26 cellular contexts compared by ENCODE assay signal in the genomic region with DNA sequence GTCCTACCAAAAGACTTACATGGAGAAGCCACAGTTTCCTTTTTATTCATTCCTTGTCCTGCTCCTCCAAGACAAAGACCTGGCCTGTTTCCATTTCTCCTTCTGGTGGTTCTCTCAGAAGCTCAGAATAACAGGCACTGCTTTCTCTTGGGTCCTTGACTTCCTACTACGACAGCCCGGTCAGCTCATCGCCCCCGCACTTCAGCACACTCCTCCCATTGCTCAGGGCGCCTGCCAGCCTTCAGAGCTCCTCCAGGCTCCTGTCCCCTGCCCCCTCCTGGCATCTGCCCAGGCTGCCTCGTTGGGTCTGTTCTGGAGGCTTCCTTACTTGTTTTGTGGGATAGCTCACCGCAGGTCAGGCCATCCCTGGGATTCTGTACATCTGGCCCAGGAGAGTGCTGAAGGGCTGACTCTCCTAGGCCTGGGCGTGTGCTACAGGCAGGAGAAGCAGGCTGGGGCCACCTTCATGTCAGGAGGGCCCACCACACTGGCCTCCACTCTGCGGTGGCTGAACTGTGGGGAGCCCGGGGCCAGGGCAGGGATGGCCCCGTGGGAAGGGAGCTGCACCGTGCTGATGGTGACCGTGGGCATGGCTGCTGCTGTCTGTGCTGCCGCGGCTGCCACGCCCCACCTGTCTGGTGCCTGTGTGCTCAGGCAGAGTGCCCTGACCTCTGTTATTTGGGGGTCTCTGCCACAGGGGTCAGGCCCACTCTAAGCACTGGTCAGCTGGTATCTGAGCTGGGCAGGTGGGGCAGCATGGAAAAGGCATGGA. TPM values are rescaled to one million over a fixed set of nuclear protein-coding genes. Genes with fewer than 3 reads are reported as not detected.
DNase-seq lines count a peak whose midpoint lies in the region; ATAC-seq, FAIRE-seq and TF ChIP-seq lines count a peak whose summit lies in the region.
"Had no signal": no experiment of that assay in that cellular context is flagged by ENCODE, and none has a peak within 500 bp of the region (broad histone marks: within the 10 kb centered on the region; RNA-seq: fewer than 3 reads in every experiment).

No MANE protein-coding gene starts in this region.

- H3K27me3 Mint-ChIP-seq in T-helper 2 cell treated with Interferon-gamma antibody and Interleukin-4, amounts not matched to agents 5 μg/mL and 100 μg/mL, for 36 hours (ENCODE audit: low read depth), result no peaks in the 10 kb centered on the region
- no peaks in the 10 kb centered on the region for H3K27me3 Mint-ChIP-seq in chondrocyte (ENCODE audit: low read depth)
- H3K27me3 Mint-ChIP-seq in natural killer cell treated with Interleukin-12 subunit alpha and Interleukin-12 subunit beta and Interleukin-15 and Interleukin-18, amount 100 ng/mL, for 72 hours, result no peaks in the 10 kb centered on the region
- H3K27me3 Mint-ChIP-seq: activated naive CD8-positive, alpha-beta T cell; stimulated activated naive CD8-positive, alpha-beta T cell treated with anti-CD3 and anti-CD28 coated beads, Interleukin-15, Interleukin-2, amounts not matched to agents 100 ng/mL and 50 ng/mL, for 24 hours; T-cell had no signal

- peaks cover 5% of the 10 kb centered on the region for H3K4me1 Mint-ChIP-seq in T-helper 2 cell treated with Interferon-gamma antibody and Interleukin-4, amounts not matched to agents 5 μg/mL and 100 μg/mL, for 36 hours (ENCODE audit: low read depth)
- no peaks in the 10 kb centered on the region for H3K4me1 Mint-ChIP-seq in chondrocyte (ENCODE audit: low read depth)
- H3K4me1 Mint-ChIP-seq in natural killer cell treated with Interleukin-12 subunit alpha and Interleukin-12 subunit beta and Interleukin-15 and Interleukin-18, amount 100 ng/mL, for 72 hours (ENCODE audit: low read depth in 2 of 2), result peaks cover 5 to 7% of the 10 kb centered on the region in 2 donors

- H3K4me3 Mint-ChIP-seq in T-helper 2 cell treated with Interferon-gamma antibody and Interleukin-4, amounts not matched to agents 5 μg/mL and 100 μg/mL, for 36 hours, result no peak overlapping the region
- no peak overlapping the region for H3K4me3 Mint-ChIP-seq in chondrocyte (ENCODE audit: unreplicated experiment)
- H3K4me3 Mint-ChIP-seq in natural killer cell treated with Interleukin-12 subunit alpha and Interleukin-12 subunit beta and Interleukin-15 and Interleukin-18, amount 100 ng/mL, for 72 hours, result no peak overlapping the region
- H3K4me3 Mint-ChIP-seq: stimulated activated naive CD8-positive, alpha-beta T cell treated with anti-CD3 and anti-CD28 coated beads, Interleukin-15, Interleukin-2, amounts not matched to agents 100 ng/mL and 50 ng/mL, for 24 hours; T-cell had no signal

- FAIRE-seq in GM12891 (lab: Jason Lieb, UNC), result no peak
- FAIRE-seq: endometrium, TTC549 had no signal

- peak overlapping the region; percentile 21 for H3K27ac Mint-ChIP-seq in T-helper 2 cell treated with Interferon-gamma antibody and Interleukin-4, amounts not matched to agents 5 μg/mL and 100 μg/mL, for 36 hours
- H3K27ac Mint-ChIP-seq in chondrocyte (ENCODE audit: unreplicated experiment), result peak overlapping the region; percentile 63
- H3K27ac Mint-ChIP-seq in natural killer cell treated with Interleukin-12 subunit alpha and Interleukin-12 subunit beta and Interleukin-15 and Interleukin-18, amount 100 ng/mL, for 72 hours, result no peak overlapping the region
- H3K27ac Mint-ChIP-seq: activated naive CD8-positive, alpha-beta T cell; activated T-helper 2 cell treated with anti-CD3 and anti-CD28 coated beads, Interferon-gamma antibody, Interleukin-2, Interleukin-4, amounts not matched to agents 10 μg/mL and 5 μg/mL and 100 μg/mL, durations not matched to agents 14 hours and 24 hours and 36 hours; stimulated activated naive CD8-positive, alpha-beta T cell treated with anti-CD3 and anti-CD28 coated beads, Interleukin-15, Interleukin-2, amounts not matched to agents 100 ng/mL and 50 ng/mL, for 24 hours had no signal

- TF ChIP-seq CTCF in chondrocyte (IDR thresholded peaks at IDR 0.05), result no peak

- no peak for ATAC-seq in natural killer cell treated with Interleukin-12 subunit alpha and Interleukin-12 subunit beta and Interleukin-15 and Interleukin-18, amount 100 ng/mL, for 72 hours
- no peak for ATAC-seq in HG03442 (IDR thresholded peaks at IDR 0.05; ENCODE audit: unreplicated experiment)
- ATAC-seq: HCT116, T-cell had no signal

- peaks cover 43% of the 10 kb centered on the region for H3K36me3 Mint-ChIP-seq in T-helper 2 cell treated with Interferon-gamma antibody and Interleukin-4, amounts not matched to agents 5 μg/mL and 100 μg/mL, for 36 hours (ENCODE audit: low read depth)
- peaks cover 29% of the 10 kb centered on the region for H3K36me3 Mint-ChIP-seq in chondrocyte (ENCODE audit: low read depth)
- H3K36me3 Mint-ChIP-seq in natural killer cell treated with Interleukin-12 subunit alpha and Interleukin-12 subunit beta and Interleukin-15 and Interleukin-18, amount 100 ng/mL, for 72 hours, result no peaks in the 10 kb centered on the region
- H3K36me3 Mint-ChIP-seq: activated naive CD8-positive, alpha-beta T cell had no signal

- no peak for DNase-seq in T-helper 2 cell treated with Interferon-gamma antibody and Interleukin-4, amounts not matched to agents 5 μg/mL and 100 μg/mL, for 36 hours (ENCODE audit: low spot score)
- DNase-seq in T-helper 2 cell, result no peak
- DNase-seq in GM12891 (ENCODE audit: insufficient read length, low spot score), result no peak
- no peak for DNase-seq in chondrocyte (ENCODE audit: low spot score)
- DNase-seq in natural killer cell treated with Interleukin-12 subunit alpha and Interleukin-12 subunit beta and Interleukin-15 and Interleukin-18, amount 100 ng/mL, for 72 hours (ENCODE audit: low spot score), result peak; percentile 41
- no peak for DNase-seq in activated CD4-positive, CD25-positive, alpha-beta regulatory T cell treated with anti-CD3 and anti-CD28 coated beads, Interleukin-2, amount 50 U/mL, for 72 hours
- no peak for DNase-seq in mucosa of gallbladder (ENCODE audit: low spot score)
- DNase-seq: 8988T; activated CD4-positive, alpha-beta T cell treated with anti-CD3 and anti-CD28 coated beads for 1 hour; anterior cingulate cortex; Calu3; caudate nucleus; dermis blood vessel endothelial cell; DMS79; left cardiac atrium; NCI-H446 treated with DMSO at 0.1 percent for 48 hours; T-cell; uterus had no signal

- H3K9me3 Mint-ChIP-seq in T-helper 2 cell treated with Interferon-gamma antibody and Interleukin-4, amounts not matched to agents 5 μg/mL and 100 μg/mL, for 36 hours, result no peaks in the 10 kb centered on the region
- H3K9me3 Mint-ChIP-seq in chondrocyte (ENCODE audit: low read depth), result no peaks in the 10 kb centered on the region
- no peaks in the 10 kb centered on the region for H3K9me3 Mint-ChIP-seq in natural killer cell treated with Interleukin-12 subunit alpha and Interleukin-12 subunit beta and Interleukin-15 and Interleukin-18, amount 100 ng/mL, for 72 hours
- H3K9me3 Mint-ChIP-seq: activated T-helper 2 cell treated with anti-CD3 and anti-CD28 coated beads, Interferon-gamma antibody, Interleukin-2, Interleukin-4, amounts not matched to agents 10 μg/mL and 5 μg/mL and 100 μg/mL, durations not matched to agents 14 hours and 24 hours and 36 hours; immature natural killer cell; stimulated activated naive CD8-positive, alpha-beta T cell treated with anti-CD3 and anti-CD28 coated beads, Interleukin-15, Interleukin-2, amounts not matched to agents 100 ng/mL and 50 ng/mL, for 24 hours; T-cell had no signal

- TF ChIP-seq POLR2A in GM12891 (IDR thresholded peaks at IDR 0.05; ENCODE audit: low read depth, low read length), result no peak

TF ChIP-seq in GM12891, 5 proteins besides CTCF, POLR2A, EP300 and RAD21:
- 0 out of 2 replicates have a peak, but pooled peaks have one; percentile 31 for TF ChIP-seq POLR2AphosphoS5 (IDR thresholded peaks at IDR 0.05; ENCODE audit: low read depth, low read length)
- TF ChIP-seq POU2F2 (IDR thresholded peaks at IDR 0.05; ENCODE audit: low read depth, low read length), result no peak

RNA-seq across cellular contexts. Expression of a gene that starts 17.7 kb away (rescaled TPM):
- 115 TPM for polyA plus RNA-seq in GM12891 (2012; ENCODE audit: low read depth, missing spikeins)
- total RNA-seq in chondrocyte (200 to 237 TPM (median 212 TPM) in 3 replicates), mucosa of gallbladder (175 TPM)
- 100 to 1,000 TPM; 239 to 382 TPM for total RNA-seq in natural killer cell treated with Interleukin-12 subunit alpha and Interleukin-12 subunit beta and Interleukin-15 and Interleukin-18, amount 100 ng/mL, for 72 hours

RNA-seq across cellular contexts. Expression of a gene that starts 27.6 kb away (rescaled TPM):
- polyA plus RNA-seq in GM12891 (2012; ENCODE audit: low read depth, missing spikeins), result 0.67 TPM
- 3.2 to 7.9 TPM (median 4.2 TPM) in 3 replicates for total RNA-seq in chondrocyte
- 10 to 100 TPM in 1 of 2 donors, 1 to 10 TPM in 1; 9.3 to 13.0 TPM for total RNA-seq in natural killer cell treated with Interleukin-12 subunit alpha and Interleukin-12 subunit beta and Interleukin-15 and Interleukin-18, amount 100 ng/mL, for 72 hours
- 8.1 TPM for total RNA-seq in mucosa of gallbladder

RNA-seq across cellular contexts. Expression of a gene that starts 32.1 kb away (rescaled TPM):
- 1.6 TPM for polyA plus RNA-seq in GM12891 (2012; ENCODE audit: low read depth, missing spikeins)
- total RNA-seq in chondrocyte (97.1 to 117 TPM (median 104 TPM) in 3 replicates), mucosa of gallbladder (9.5 TPM)
- 10 to 100 TPM in 1 of 2 donors, 1 to 10 TPM in 1; 9.6 to 10.9 TPM for total RNA-seq in natural killer cell treated with Interleukin-12 subunit alpha and Interleukin-12 subunit beta and Interleukin-15 and Interleukin-18, amount 100 ng/mL, for 72 hours
- polyA plus RNA-seq: immature natural killer cell had no signal

RNA-seq across cellular contexts. Expression of a gene that starts 57.5 kb away (rescaled TPM):
- 22.5 TPM for polyA plus RNA-seq in GM12891 (2012; ENCODE audit: low read depth, missing spikeins)
- total RNA-seq in chondrocyte (69.0 to 77.4 TPM (median 70.4 TPM) in 3 replicates), mucosa of gallbladder (68.6 TPM)
- total RNA-seq in natural killer cell treated with Interleukin-12 subunit alpha and Interleukin-12 subunit beta and Interleukin-15 and Interleukin-18, amount 100 ng/mL, for 72 hours, result 10 to 100 TPM; 44.2 to 55.5 TPM

Comparison
In these comparisons a context has a peak if more than half of its experiments do, and no peak if none do; other contexts are left out.
1. H3K27ac Mint-ChIP-seq: peak in T-helper 2 cell treated with Interferon-gamma antibody and Interleukin-4, amounts not matched to agents 5 μg/mL and 100 μg/mL, for 36 hours (single experiment) and chondrocyte (single experiment); none in natural killer cell treated with Interleukin-12 subunit alpha and Interleukin-12 subunit beta and Interleukin-15 and Interleukin-18, amount 100 ng/mL, for 72 hours (0 of 2).